ENCODE assay signal across 16 cellular contexts in genomic region chr10:3048114-3049019, GRCh38. TPM values are rescaled to one million over a fixed set of nuclear protein-coding genes. Genes with fewer than 3 reads are reported as not detected.
A peak's percentile ranks its signal among the peaks of the same experiment; 100 is the strongest.
DNase-seq lines count a peak whose midpoint lies in the region; ATAC-seq, FAIRE-seq and TF ChIP-seq lines count a peak whose summit lies in the region.
"Had no signal": no experiment of that assay in that cellular context is flagged by ENCODE, and none has a peak within 500 bp of the region (broad histone marks: within the 10 kb centered on the region; RNA-seq: fewer than 3 reads in every experiment).

No MANE protein-coding gene starts in this region.

- H3K4ac ChIP-seq in mesenchymal stem cell (ENCODE audit: low read depth in 1 of 2, low read length in 2 of 2), result no peak overlapping the region

- no peak for DNase-seq in activated CD8-positive, alpha-beta T cell treated with anti-CD3 and anti-CD28 coated beads for 36 hours
- no peak for DNase-seq in activated CD8-positive, alpha-beta T cell treated with anti-CD3 and anti-CD28 coated beads, Interleukin-2, amount 10 ng/mL, durations not matched to agents 7 days and 5 days
- peak; percentile 18 to 68 (median 42) for DNase-seq in K562 (ENCODE audit: extremely low read depth in 1 of 4, low spot score in 3 of 4)
- peak; percentile 69 for DNase-seq in mesenchymal stem cell
- DNase-seq in transverse colon, result no peak
- no peak for DNase-seq in NCI-H2227 (lab: John Stamatoyannopoulos, UW; ENCODE audit: unreplicated experiment)
- DNase-seq in urothelium cell line (ENCODE audit: low spot score), result no peak
- DNase-seq in SKM-1 treated with dmso at 0.1 percent for 144 hours (lab: John Stamatoyannopoulos, UW; ENCODE audit: unreplicated experiment), result no peak
- DNase-seq: 8988T; activated CD4-positive, alpha-beta memory T cell treated with anti-CD3 and anti-CD28 coated beads, Interleukin-2, amount 10 ng/mL, durations not matched to agents 7 days and 5 days; foreskin keratinocyte; NCI-H226; SJCRH30 had no signal

- H3K27ac ChIP-seq in K562 (ENCODE audit: extremely low read depth, low read depth, low read length) (no peak overlapping the region), mesenchymal stem cell (ENCODE audit: low read length, poor library complexity, severe bottlenecking) (peak overlapping the region; percentile 69), transverse colon (peak overlapping the region; percentile 34 to 69 (median 62))
- H3K27ac ChIP-seq: foreskin keratinocyte, SJCRH30 had no signal

- no peak overlapping the region for H3K14ac ChIP-seq in mesenchymal stem cell (ENCODE audit: low read length in 2 of 2)

- ATAC-seq in activated CD8-positive, alpha-beta T cell treated with anti-CD3 and anti-CD28 coated beads for 36 hours, result peak; percentile 56
- ATAC-seq in activated CD8-positive, alpha-beta T cell treated with anti-CD3 and anti-CD28 coated beads, Interleukin-2, amount 10 ng/mL, durations not matched to agents 7 days and 5 days, result no peak
- peak; percentile 79 for ATAC-seq in K562
- ATAC-seq: foreskin keratinocyte, HepG2 had no signal

- H3K27me3 ChIP-seq in K562 (ENCODE audit: control insufficient read depth in 2 of 2, insufficient read depth in 2 of 2, low read length in 2 of 2) (no peaks in the 10 kb centered on the region), mesenchymal stem cell (ENCODE audit: control insufficient read depth in 1 of 2, insufficient read depth in 1 of 2, low read length in 2 of 2) (no peaks in the 10 kb centered on the region), transverse colon (no peaks in the 10 kb centered on the region)
- H3K27me3 ChIP-seq: SJCRH30 had no signal

- H3K9me3 Mint-ChIP-seq in activated CD8-positive, alpha-beta T cell treated with anti-CD3 and anti-CD28 coated beads for 36 hours, result no peaks in the 10 kb centered on the region
- no peaks in the 10 kb centered on the region for H3K9me3 Mint-ChIP-seq in activated CD8-positive, alpha-beta T cell treated with anti-CD3 and anti-CD28 coated beads, Interleukin-2, amount 10 ng/mL, durations not matched to agents 7 days and 5 days (ENCODE audit: insufficient read depth)
- H3K9me3 Mint-ChIP-seq: activated CD4-positive, alpha-beta memory T cell treated with anti-CD3 and anti-CD28 coated beads, Interleukin-2, amount 10 ng/mL, durations not matched to agents 7 days and 5 days; memory B cell had no signal

- no peak for TF ChIP-seq RAD21 in K562 (CRISPR knock-in tag; conservative IDR thresholded peaks at IDR 0.05 in 1 of 2, IDR thresholded peaks at IDR 0.05 in 1 of 2)

- no peaks in the 10 kb centered on the region for H3K36me3 Mint-ChIP-seq in activated CD8-positive, alpha-beta T cell treated with anti-CD3 and anti-CD28 coated beads for 36 hours (ENCODE audit: low read depth)
- H3K36me3 Mint-ChIP-seq in activated CD8-positive, alpha-beta T cell treated with anti-CD3 and anti-CD28 coated beads, Interleukin-2, amount 10 ng/mL, durations not matched to agents 7 days and 5 days (ENCODE audit: low read depth), result no peaks in the 10 kb centered on the region
- H3K36me3 Mint-ChIP-seq: memory B cell had no signal

- WGBS in K562 (ENCODE audit: insufficient coverage, low coverage, missing lambda C conversion rate), result 43% methylated on average over 12 of the region's 17 CpGs
- 60% methylated on average over 11 of the region's 17 CpGs for WGBS in mesenchymal stem cell
- 59 to 85% methylated on average over 4 to 17 of the region's 17 CpGs for WGBS in transverse colon (ENCODE audit: low coverage in 1 of 2), 2 donors

- in situ Hi-C loops in K562 (cut with MboI), result loop anchor here (5.0 kb wide), 1 partner anchor 121 kb away; no protein-coding TSS in a partner anchor
- in situ Hi-C loops in transverse colon (cut with MboI; ENCODE audit: low pct_ligation_motif_present in 1 of 4, low pct_unique_long_range_greater_than_20kb in 1 of 4, low sequenced_read_pairs in 3 of 4), result loop anchor here in 3 of 4 donors (10.0 to 25.0 kb wide), 2 partner anchors 111 to 114 kb away; no protein-coding TSS in a partner anchor

- POLR2A ChIA-PET in activated CD8-positive, alpha-beta T cell treated with anti-CD3 and anti-CD28 coated beads for 36 hours (lab: Charles Lee), result no interaction called here
- POLR2A ChIA-PET in activated CD8-positive, alpha-beta T cell treated with anti-CD3 and anti-CD28 coated beads, Interleukin-2, amount 10 ng/mL, durations not matched to agents 7 days and 5 days (lab: Charles Lee), result no interaction called here
- POLR2A ChIA-PET in K562 (lab: Yijun Ruan, JAX), result no interaction called here

- H2BK12ac ChIP-seq in mesenchymal stem cell (ENCODE audit: low read length in 2 of 2), result no peak overlapping the region

- peak overlapping the region; percentile 66 for H4K8ac ChIP-seq in mesenchymal stem cell (ENCODE audit: low read length)

- H3K4me3 ChIP-seq in K562 (no peak overlapping the region), mesenchymal stem cell (ENCODE audit: insufficient read depth in 1 of 2, low read depth in 1 of 2, low read length in 2 of 2) (peak overlapping the region in 1 of 2 experiments; percentile 50), transverse colon (no peak overlapping the region)
- H3K4me3 ChIP-seq: SJCRH30 had no signal

- H3K9ac ChIP-seq in K562 (ENCODE audit: insufficient read depth in 1 of 2, low read depth in 2 of 2, low read length in 2 of 2) (no peak overlapping the region), mesenchymal stem cell (ENCODE audit: low read length) (peak overlapping the region; percentile 84)

- peaks cover 17 to 28% of the 10 kb centered on the region in 2 experiments for H3K4me1 ChIP-seq in K562 (replicated peaks in 1 of 2; ENCODE audit: control insufficient read depth in 2 of 2, insufficient read depth in 2 of 2, low read length in 2 of 2)
- H3K4me1 ChIP-seq in mesenchymal stem cell (ENCODE audit: control insufficient read depth, insufficient read depth, low read depth, low read length), result peaks cover 26% of the 10 kb centered on the region
- H3K4me1 ChIP-seq in transverse colon, result peaks cover 8 to 20% (median 12%) of the 10 kb centered on the region in 4 donors
- H3K4me1 ChIP-seq: foreskin keratinocyte, SJCRH30 had no signal

- H3K9me1 ChIP-seq in K562 (ENCODE audit: control insufficient read depth, insufficient read depth, low read length), result no peaks in the 10 kb centered on the region

- TF ChIP-seq POLR2A in K562 (conservative IDR thresholded peaks at IDR 0.05), result no peak
- TF ChIP-seq POLR2A in transverse colon (IDR thresholded peaks at IDR 0.05), result no peak

- H4K20me1 ChIP-seq in K562 (replicated peaks; ENCODE audit: control insufficient read depth, insufficient read depth, low read length), result no peaks in the 10 kb centered on the region

- intact Hi-C loops in activated CD8-positive, alpha-beta T cell treated with anti-CD3 and anti-CD28 coated beads for 36 hours (cut with micrococcal nuclease), result no loop called here
- intact Hi-C loops in K562 (cut with micrococcal nuclease) (no loop called here), transverse colon (cut with DNase I; ENCODE audit: low total_unique reads) (loop anchor here (10.0 kb wide), 1 partner anchor 114 kb away; no protein-coding TSS in a partner anchor)

- peak overlapping the region; percentile 21 for H2BK5ac ChIP-seq in mesenchymal stem cell (ENCODE audit: low read depth, low read length, poor library complexity, severe bottlenecking)

- H3K36me3 ChIP-seq in K562 (ENCODE audit: control insufficient read depth, insufficient read depth, low read length) (no peaks in the 10 kb centered on the region), mesenchymal stem cell (ENCODE audit: control insufficient read depth in 1 of 2, insufficient read depth in 2 of 2, low read depth in 1 of 2, low read length in 2 of 2) (no peaks in the 10 kb centered on the region), transverse colon (no peaks in the 10 kb centered on the region)
- H3K36me3 ChIP-seq: SJCRH30 had no signal

- H3K18ac ChIP-seq in mesenchymal stem cell (ENCODE audit: low read depth in 1 of 2, low read length in 2 of 2), result peak overlapping the region in 1 of 2 experiments; percentile 16

- H2AK5ac ChIP-seq in mesenchymal stem cell (ENCODE audit: low read length, severe bottlenecking), result no peak overlapping the region

- H3K9me3 ChIP-seq in K562 (replicated peaks; ENCODE audit: control insufficient read depth, insufficient read depth, low read depth, low read length) (no peaks in the 10 kb centered on the region), mesenchymal stem cell (ENCODE audit: control insufficient read depth, low read length) (no peaks in the 10 kb centered on the region), transverse colon (no peaks in the 10 kb centered on the region)
- H3K9me3 ChIP-seq: SJCRH30 had no signal

- no TSS peak for BruUV-seq in K562 (replicated peaks; lab: Mats Ljungman, UMichigan)

- TF ChIP-seq EP300 in K562 (IDR thresholded peaks at IDR 0.05; ENCODE audit: low read length) (no peak), transverse colon (IDR thresholded peaks at IDR 0.05; ENCODE audit: low read depth) (no peak)

- H3K4me2 ChIP-seq in K562 (ENCODE audit: insufficient read depth, low read length), result no peak overlapping the region
- H3K4me2 ChIP-seq in mesenchymal stem cell (ENCODE audit: low read length, poor library complexity, severe bottlenecking), result peak overlapping the region; percentile 32

- H3K79me1 ChIP-seq in mesenchymal stem cell (replicated peaks; ENCODE audit: low read length, poor library complexity, severe bottlenecking), result no peaks in the 10 kb centered on the region

- peak overlapping the region; percentile 27 for H2BK120ac ChIP-seq in mesenchymal stem cell (ENCODE audit: low read depth, low read length)

- no peak overlapping the region for H3K27ac Mint-ChIP-seq in activated CD8-positive, alpha-beta T cell treated with anti-CD3 and anti-CD28 coated beads for 36 hours
- H3K27ac Mint-ChIP-seq in activated CD8-positive, alpha-beta T cell treated with anti-CD3 and anti-CD28 coated beads, Interleukin-2, amount 10 ng/mL, durations not matched to agents 7 days and 5 days, result no peak overlapping the region
- H3K27ac Mint-ChIP-seq: activated CD4-positive, alpha-beta memory T cell treated with anti-CD3 and anti-CD28 coated beads, Interleukin-2, amount 10 ng/mL, durations not matched to agents 7 days and 5 days; memory B cell had no signal

- H2AFZ ChIP-seq in K562 (ENCODE audit: low read depth, low read length) (peak overlapping the region; percentile 61), mesenchymal stem cell (ENCODE audit: low read depth, low read length) (no peak overlapping the region)

- H3K27me3 Mint-ChIP-seq in activated CD8-positive, alpha-beta T cell treated with anti-CD3 and anti-CD28 coated beads for 36 hours, result peaks cover 6% of the 10 kb centered on the region
- H3K27me3 Mint-ChIP-seq in activated CD8-positive, alpha-beta T cell treated with anti-CD3 and anti-CD28 coated beads, Interleukin-2, amount 10 ng/mL, durations not matched to agents 7 days and 5 days (ENCODE audit: low read depth), result peaks cover 11% of the 10 kb centered on the region

- no peak overlapping the region for H3K23ac ChIP-seq in mesenchymal stem cell (ENCODE audit: low read length in 2 of 2)

- CTCF ChIA-PET in activated CD8-positive, alpha-beta T cell treated with anti-CD3 and anti-CD28 coated beads for 36 hours (lab: Charles Lee), result no interaction called here
- CTCF ChIA-PET in activated CD8-positive, alpha-beta T cell treated with anti-CD3 and anti-CD28 coated beads, Interleukin-2, amount 10 ng/mL, durations not matched to agents 7 days and 5 days (lab: Charles Lee), result no interaction called here
- CTCF ChIA-PET in K562 (lab: Yijun Ruan, JAX; ENCODE audit: low intra/inter-chr PET ratio), result no interaction called here

- no peak overlapping the region for H3K4me3 Mint-ChIP-seq in activated CD8-positive, alpha-beta T cell treated with anti-CD3 and anti-CD28 coated beads for 36 hours
- no peak overlapping the region for H3K4me3 Mint-ChIP-seq in activated CD8-positive, alpha-beta T cell treated with anti-CD3 and anti-CD28 coated beads, Interleukin-2, amount 10 ng/mL, durations not matched to agents 7 days and 5 days
- H3K4me3 Mint-ChIP-seq: activated CD4-positive, alpha-beta memory T cell treated with anti-CD3 and anti-CD28 coated beads, Interleukin-2, amount 10 ng/mL, durations not matched to agents 7 days and 5 days; memory B cell had no signal

- H3K79me2 ChIP-seq in K562 (ENCODE audit: control insufficient read depth, insufficient read depth, low read length), result no peaks in the 10 kb centered on the region

- H2BK15ac ChIP-seq in mesenchymal stem cell (ENCODE audit: low read depth, poor library complexity, severe bottlenecking), result no peak overlapping the region

- FAIRE-seq in K562 (lab: Jason Lieb, UNC), result peak; percentile 70
- no peak for FAIRE-seq in urothelium cell line (lab: Jason Lieb, UNC)
- FAIRE-seq: G401.6, HepG2 had no signal

- no peaks in the 10 kb centered on the region for H3K4me1 Mint-ChIP-seq in activated CD8-positive, alpha-beta T cell treated with anti-CD3 and anti-CD28 coated beads for 36 hours (ENCODE audit: low read depth)
- H3K4me1 Mint-ChIP-seq in activated CD8-positive, alpha-beta T cell treated with anti-CD3 and anti-CD28 coated beads, Interleukin-2, amount 10 ng/mL, durations not matched to agents 7 days and 5 days (ENCODE audit: low read depth), result no peaks in the 10 kb centered on the region
- H3K4me1 Mint-ChIP-seq: activated CD4-positive, alpha-beta memory T cell treated with anti-CD3 and anti-CD28 coated beads, Interleukin-2, amount 10 ng/mL, durations not matched to agents 7 days and 5 days had no signal

- no peak overlapping the region for H4K91ac ChIP-seq in mesenchymal stem cell (ENCODE audit: low read length)

- TF ChIP-seq CTCF in activated CD8-positive, alpha-beta T cell treated with anti-CD3 and anti-CD28 coated beads for 36 hours (IDR thresholded peaks at IDR 0.05), result no peak
- TF ChIP-seq CTCF in K562 (IDR thresholded peaks at IDR 0.05 in 2 of 3, conservative IDR thresholded peaks at IDR 0.05 in 1 of 3; ENCODE audit: insufficient read depth in 2 of 3, low read depth in 1 of 3, low read length in 3 of 3) (no peak), transverse colon (IDR thresholded peaks at IDR 0.05) (no peak)

RNA-seq across cellular contexts. Expression of gene PFKP, which starts 19.0 kb away (rescaled TPM):
- 100 to 1,000 TPM; 217 to 219 TPM for total RNA-seq in activated CD8-positive, alpha-beta T cell treated with anti-CD3 and anti-CD28 coated beads for 36 hours
- 100 to 1,000 TPM; 220 to 233 TPM for total RNA-seq in activated CD8-positive, alpha-beta T cell treated with anti-CD3 and anti-CD28 coated beads, Interleukin-2, amount 10 ng/mL, durations not matched to agents 7 days and 5 days
- total RNA-seq in K562 (2011; cell fraction: chromatin; rRNA removed; ENCODE audit: low replicate concordance), result 153 and 281 TPM in 2 replicates
- total RNA-seq in K562 (2011; cell fraction: nucleolus; rRNA removed), result 147 and 149 TPM in 2 replicates
- 120 and 125 TPM in 2 replicates for total RNA-seq in K562 (2011; cell fraction: nucleoplasm; rRNA removed)
- total RNA-seq in K562 (2014; rRNA removed), result 91.6 and 109 TPM in 2 replicates
- total RNA-seq in K562 (2014; rRNA removed; fragmentation: Illumina TruSeq; extraction: Trizol), result 83.2 and 89.5 TPM in 2 replicates
- 62.1 and 65.2 TPM in 2 replicates for total RNA-seq in K562 (2015; rRNA removed; fragmentation: Illumina TruSeq; extraction: Trizol)
- total RNA-seq in K562 (2021), result 108 and 116 TPM in 2 replicates
- polyA plus RNA-seq in K562 (2011; rRNA removed), result 34.7 and 50.3 TPM in 2 replicates
- polyA plus RNA-seq in K562 (2011; cell fraction: cytosol; rRNA removed), result 29.5 and 50.9 TPM in 2 replicates
- 96.2 and 154 TPM in 2 replicates for polyA plus RNA-seq in K562 (2011; cell fraction: nucleus; rRNA removed)
- 94.4 and 95.0 TPM in 2 replicates for polyA plus RNA-seq in K562 (2012)
- 57.4 and 72.3 TPM in 2 replicates for polyA plus RNA-seq in K562 (2014; fragmentation: Illumina TruSeq; extraction: Trizol)
- polyA plus RNA-seq in K562 (2014; fragmentation: Nextera tagmentation; extraction: Ambion mirVana), result 10 to 100 TPM; 23.5 to 30.3 TPM
- polyA plus RNA-seq in K562 (2014; rRNA removed), result 65.2 and 71.1 TPM in 2 replicates
- polyA minus RNA-seq in K562 (2011; rRNA and poly(A)+ RNA removed), result 32.8 and 39.3 TPM in 2 replicates
- 52.9 and 65.4 TPM in 2 replicates for polyA minus RNA-seq in K562 (2011; cell fraction: cytosol; rRNA and poly(A)+ RNA removed)
- 61.7 and 66.5 TPM in 2 replicates for polyA minus RNA-seq in K562 (2011; cell fraction: nucleus; rRNA and poly(A)+ RNA removed)
- 57.2 TPM for polyA plus RNA-seq in mesenchymal stem cell (2013, experiment 1 of 2)
- polyA plus RNA-seq in mesenchymal stem cell (2013, experiment 2 of 2), result 54.3 TPM
- total RNA-seq in transverse colon, result 10 to 100 TPM; 53.9 to 93.9 (median 66.2) TPM

Comparison
In these comparisons a context has a peak if more than half of its experiments do, and no peak if none do; other contexts are left out.
1. DNase-seq: peak in K562 (4 of 4) and mesenchymal stem cell (single experiment); none in activated CD8-positive, alpha-beta T cell treated with anti-CD3 and anti-CD28 coated beads for 36 hours (single experiment), activated CD8-positive, alpha-beta T cell treated with anti-CD3 and anti-CD28 coated beads, Interleukin-2, amount 10 ng/mL, durations not matched to agents 7 days and 5 days (single experiment), transverse colon (single experiment), NCI-H2227 (single experiment), urothelium cell line (single experiment) and SKM-1 treated with dmso at 0.1 percent for 144 hours (single experiment).